ENCODE assay signal across 18 cellular contexts in genomic region chr9:91157891-91158660, GRCh38.
A peak's percentile ranks its signal among the peaks of the same experiment; 100 is the strongest.
DNase-seq lines count a peak whose midpoint lies in the region; ATAC-seq, FAIRE-seq and TF ChIP-seq lines count a peak whose summit lies in the region.
"Had no signal": no experiment of that assay in that cellular context is flagged by ENCODE, and none has a peak within 500 bp of the region (broad histone marks: within the 10 kb centered on the region; RNA-seq: fewer than 3 reads in every experiment).

No MANE protein-coding gene starts in this region.

- no peak for DNase-seq in activated CD8-positive, alpha-beta memory T cell treated with anti-CD3 and anti-CD28 coated beads, Interleukin-2, amount 10 ng/mL, durations not matched to agents 7 days and 5 days
- no peak for DNase-seq in activated CD8-positive, alpha-beta memory T cell treated with anti-CD3 and anti-CD28 coated beads, Interleukin-2, amount 50 U/mL, for 48 hours
- DNase-seq in IMR-90 (no peak), osteocyte (ENCODE audit: extremely low spot score, unreplicated experiment) (peak; percentile 6), pancreas (no peak), HUDEP-2 (lab: John Stamatoyannopoulos, UW; ENCODE audit: unreplicated experiment in 76 of 76) (no peak), iPS-NIHi7 (ENCODE audit: extremely low spot score) (no peak)
- DNase-seq in activated CD4-positive, alpha-beta memory T cell treated with anti-CD3 and anti-CD28 coated beads for 36 hours: no peak
- DNase-seq: DMS79, GOT3, MV-4-11, NCI-H1694 treated with DMSO at 0.1 percent for 48 hours, NCI-H2107, NCI-H510A treated with DMSO at 0.1 percent for 48 hours, NCI-H774, OCI-M1, SHP77 had no signal

- H3K27ac ChIP-seq in IMR-90 (ENCODE audit: insufficient read depth, low read length): no peak overlapping the region
- H3K27ac ChIP-seq in pancreas: no peak overlapping the region
- H3K27ac ChIP-seq: C4-2B had no signal

- no TSS peak for BruUV-seq in IMR-90 (replicated peaks; lab: Mats Ljungman, UMichigan)

- peaks cover 84% of the 10 kb centered on the region for H3K4me1 Mint-ChIP-seq in activated CD8-positive, alpha-beta memory T cell treated with anti-CD3 and anti-CD28 coated beads, Interleukin-2, amount 10 ng/mL, durations not matched to agents 7 days and 5 days
- peaks cover 35% of the 10 kb centered on the region for H3K4me1 Mint-ChIP-seq in activated CD4-positive, alpha-beta memory T cell treated with anti-CD3 and anti-CD28 coated beads for 36 hours (ENCODE audit: low read depth)
- H3K4me1 Mint-ChIP-seq in osteocyte (ENCODE audit: unreplicated experiment): peaks cover 22% of the 10 kb centered on the region

- POLR2A ChIA-PET in IMR-90 (lab: Charles Lee; ENCODE audit: unreplicated experiment): no interaction called here
- POLR2A ChIA-PET in activated CD4-positive, alpha-beta memory T cell treated with anti-CD3 and anti-CD28 coated beads for 36 hours (lab: Charles Lee): interaction anchor here (0.6 kb wide), 1 partner anchor 11 kb away, joined by 3 read pairs; no protein-coding TSS in a partner anchor

- intact Hi-C loops in IMR-90 (cut with micrococcal nuclease): no loop called here
- intact Hi-C loops in activated CD4-positive, alpha-beta memory T cell treated with anti-CD3 and anti-CD28 coated beads for 36 hours (cut with micrococcal nuclease): no loop called here
- intact Hi-C loops in pancreas (cut with DNase I): loop anchor here in 1 of 3 donors (10.0 kb wide), 1 partner anchor 123 kb away; no protein-coding TSS in a partner anchor

- CTCF ChIA-PET in activated CD8-positive, alpha-beta memory T cell treated with anti-CD3 and anti-CD28 coated beads, Interleukin-2, amount 10 ng/mL, durations not matched to agents 7 days and 5 days (lab: Charles Lee): interaction anchor here (0.7 to 1.9 kb wide), 2 partner anchors 121 to 269 kb away, joined by 3 to 5 read pairs; no protein-coding TSS in a partner anchor
- CTCF ChIA-PET in IMR-90 (lab: Yijun Ruan, JAX): no interaction called here
- CTCF ChIA-PET in activated CD4-positive, alpha-beta memory T cell treated with anti-CD3 and anti-CD28 coated beads for 36 hours (lab: Charles Lee): no interaction called here

- H2AFZ ChIP-seq in IMR-90 (replicated peaks; ENCODE audit: low read length, poor library complexity): peak overlapping the region; percentile 12

- H2AK9ac ChIP-seq in IMR-90 (replicated peaks; ENCODE audit: low read depth, low read length, poor library complexity): peak overlapping the region; percentile 44

- no peak for ATAC-seq in activated CD8-positive, alpha-beta memory T cell treated with anti-CD3 and anti-CD28 coated beads, Interleukin-2, amount 10 ng/mL, durations not matched to agents 7 days and 5 days
- no peak for ATAC-seq in IMR-90 (ENCODE audit: low read depth)
- no peak for ATAC-seq in pancreas

- H3K4me3 Mint-ChIP-seq in activated CD8-positive, alpha-beta memory T cell treated with anti-CD3 and anti-CD28 coated beads, Interleukin-2, amount 10 ng/mL, durations not matched to agents 7 days and 5 days: no peak overlapping the region
- no peak overlapping the region for H3K4me3 Mint-ChIP-seq in activated CD4-positive, alpha-beta memory T cell treated with anti-CD3 and anti-CD28 coated beads for 36 hours
- no peak overlapping the region for H3K4me3 Mint-ChIP-seq in osteocyte (ENCODE audit: unreplicated experiment)

- peak overlapping the region; percentile 17 for H2AK5ac ChIP-seq in IMR-90 (ENCODE audit: low read depth, low read length)

- H2BK120ac ChIP-seq in IMR-90 (ENCODE audit: low read depth, low read length): peak overlapping the region; percentile 60

- no peak for FAIRE-seq in pancreas (lab: Jason Lieb, UNC)

- H3K79me1 ChIP-seq in IMR-90 (ENCODE audit: low read depth in 1 of 2, low read length in 2 of 2): peaks cover 0 to 15% of the 10 kb centered on the region in 2 experiments; a peak in 2 of 4 replicates

- 92% methylated on average over 2 of the region's 7 CpGs; no CpG with 5 or more reads in 1 of the 2 experiments for WGBS in IMR-90 (ENCODE audit: extremely low coverage in 2 of 2, insufficient read length in 1 of 2), 2 experiments
- 72 to 82% methylated on average over 7 of the region's 7 CpGs for WGBS in pancreas, 2 donors

- peak overlapping the region; percentile 70; the same call in 1 of the 2 replicates for H2BK20ac ChIP-seq in IMR-90 (ENCODE audit: low read depth, low read length)

- peak overlapping the region; percentile 30 to 40; a peak in 2 of 4 replicates for H4K8ac ChIP-seq in IMR-90 (ENCODE audit: low read depth in 2 of 2, low read length in 2 of 2)

- H3K36me3 Mint-ChIP-seq in activated CD8-positive, alpha-beta memory T cell treated with anti-CD3 and anti-CD28 coated beads, Interleukin-2, amount 10 ng/mL, durations not matched to agents 7 days and 5 days: peaks cover 50% of the 10 kb centered on the region
- H3K36me3 Mint-ChIP-seq in activated CD4-positive, alpha-beta memory T cell treated with anti-CD3 and anti-CD28 coated beads for 36 hours: peaks cover 2% of the 10 kb centered on the region
- H3K36me3 Mint-ChIP-seq in osteocyte (ENCODE audit: unreplicated experiment): no peaks in the 10 kb centered on the region

- H3K4me2 ChIP-seq in IMR-90 (ENCODE audit: low read depth, low read length): no peak overlapping the region

- in situ Hi-C loops in IMR-90 (cut with MboI; ENCODE audit: low sequenced_read_pairs): no loop called here

- H3K14ac ChIP-seq in IMR-90 (replicated peaks; ENCODE audit: low read depth, low read length): peak overlapping the region; percentile 50; the same call in 1 of the 2 replicates

- H4K5ac ChIP-seq in IMR-90 (ENCODE audit: low read depth, low read length): no peak overlapping the region

- H3K27me3 ChIP-seq in IMR-90 (ENCODE audit: control insufficient read depth, insufficient read depth, low read length) (no peaks in the 10 kb centered on the region), pancreas (no peaks in the 10 kb centered on the region)

- H3K36me3 ChIP-seq in IMR-90 (ENCODE audit: control insufficient read depth, insufficient read depth, low read length) (no peaks in the 10 kb centered on the region), pancreas (no peaks in the 10 kb centered on the region)

- H3K4me3 ChIP-seq in IMR-90 (ENCODE audit: insufficient read depth, low read depth, low read length) (no peak overlapping the region), pancreas (no peak overlapping the region)

- no peak overlapping the region for H2BK5ac ChIP-seq in IMR-90 (ENCODE audit: low read depth, low read length, poor library complexity, severe bottlenecking)

- no peaks in the 10 kb centered on the region for H3K27me3 Mint-ChIP-seq in activated CD8-positive, alpha-beta memory T cell treated with anti-CD3 and anti-CD28 coated beads, Interleukin-2, amount 10 ng/mL, durations not matched to agents 7 days and 5 days
- no peaks in the 10 kb centered on the region for H3K27me3 Mint-ChIP-seq in activated CD4-positive, alpha-beta memory T cell treated with anti-CD3 and anti-CD28 coated beads for 36 hours
- H3K27me3 Mint-ChIP-seq in osteocyte (ENCODE audit: unreplicated experiment): no peaks in the 10 kb centered on the region

- no peak overlapping the region for H3K9ac ChIP-seq in IMR-90 (ENCODE audit: low read depth, low read length)

- TF ChIP-seq RAD21 in IMR-90 (IDR thresholded peaks at IDR 0.05; ENCODE audit: low read length): no peak

- peak overlapping the region; percentile 38; the same call in 1 of the 2 replicates for H3K4ac ChIP-seq in IMR-90 (ENCODE audit: low read depth, low read length)

- no peak overlapping the region for H3K23ac ChIP-seq in IMR-90 (ENCODE audit: low read depth, low read length)

- TF ChIP-seq POLR2A in IMR-90 (IDR thresholded peaks at IDR 0.05; ENCODE audit: low read depth, low read length): no peak

- H3K9me3 ChIP-seq in IMR-90 (ENCODE audit: control insufficient read depth, insufficient read depth, low read length) (peaks cover 5% of the 10 kb centered on the region), pancreas (no peaks in the 10 kb centered on the region)

- H3K9me1 ChIP-seq in IMR-90 (ENCODE audit: insufficient read depth, low read length): peaks cover 12% of the 10 kb centered on the region

- H2BK15ac ChIP-seq in IMR-90 (ENCODE audit: low read depth, low read length): peak overlapping the region; percentile 77

- H3K56ac ChIP-seq in IMR-90 (ENCODE audit: extremely low read depth, insufficient read depth, low read length): peak overlapping the region; percentile 54; the same call in 1 of the 2 replicates

- H4K91ac ChIP-seq in IMR-90 (ENCODE audit: insufficient read depth, low read depth, low read length): peak overlapping the region; percentile 78

- no peaks in the 10 kb centered on the region for H4K20me1 ChIP-seq in IMR-90 (ENCODE audit: insufficient read depth, low read length)

- TF ChIP-seq CTCF in IMR-90 (conservative IDR thresholded peaks at IDR 0.05; ENCODE audit: low read depth, low read length) (no peak), osteocyte (IDR thresholded peaks at IDR 0.05) (no peak), pancreas (IDR thresholded peaks at IDR 0.05) (no peak)

- peak overlapping the region; percentile 57; the same call in 1 of the 2 replicates for H3K18ac ChIP-seq in IMR-90 (ENCODE audit: low read depth, low read length)

- H3K9me3 Mint-ChIP-seq in activated CD8-positive, alpha-beta memory T cell treated with anti-CD3 and anti-CD28 coated beads, Interleukin-2, amount 10 ng/mL, durations not matched to agents 7 days and 5 days (ENCODE audit: low read depth): peaks cover 6% of the 10 kb centered on the region
- peaks cover 5% of the 10 kb centered on the region for H3K9me3 Mint-ChIP-seq in activated CD4-positive, alpha-beta memory T cell treated with anti-CD3 and anti-CD28 coated beads for 36 hours
- H3K9me3 Mint-ChIP-seq in osteocyte (ENCODE audit: unreplicated experiment): no peaks in the 10 kb centered on the region

- H3K4me1 ChIP-seq in IMR-90 (ENCODE audit: control insufficient read depth, insufficient read depth, low read length): peaks cover 13% of the 10 kb centered on the region
- no peaks in the 10 kb centered on the region for H3K4me1 ChIP-seq in pancreas

- dilution Hi-C loops in IMR-90 (cut with HindIII; ENCODE audit: low sequenced_read_pairs, unreplicated experiment): no loop called here

- peak overlapping the region; percentile 34 for H3K27ac Mint-ChIP-seq in activated CD8-positive, alpha-beta memory T cell treated with anti-CD3 and anti-CD28 coated beads, Interleukin-2, amount 10 ng/mL, durations not matched to agents 7 days and 5 days
- peak overlapping the region; percentile 23 for H3K27ac Mint-ChIP-seq in activated CD4-positive, alpha-beta memory T cell treated with anti-CD3 and anti-CD28 coated beads for 36 hours
- no peak overlapping the region for H3K27ac Mint-ChIP-seq in osteocyte (ENCODE audit: unreplicated experiment)

TF ChIP-seq in IMR-90, 13 proteins besides CTCF, POLR2A, EP300 and RAD21 (continues in another document):
- no peak for TF ChIP-seq CHD1 (IDR thresholded peaks at IDR 0.05; ENCODE audit: low read depth, low read length)
- TF ChIP-seq USF2 (IDR thresholded peaks at IDR 0.05; ENCODE audit: low read depth, low read length): no peak
